Comparison of ENCODE assay signal across 10 cellular contexts in genomic region chr3:196486263-196486662, GRCh38. TPM values are rescaled to one million over a fixed set of nuclear protein-coding genes. Genes with fewer than 3 reads are reported as not detected.
DNase-seq lines count a peak whose midpoint lies in the region; ATAC-seq and TF ChIP-seq lines count a peak whose summit lies in the region.
"Had no signal": no experiment of that assay in that cellular context is flagged by ENCODE, and none has a peak within 500 bp of the region (broad histone marks: within the 10 kb centered on the region; RNA-seq: fewer than 3 reads in every experiment).

No MANE protein-coding gene starts in this region.

- H3F3A ChIP-seq in smooth muscle cell (ENCODE audit: low read depth), result no peaks in the 10 kb centered on the region

- no TSS peak for BruUV-seq in OCI-LY7 (replicated peaks; lab: Mats Ljungman, UMichigan)

- no peaks in the 10 kb centered on the region for H3K9me2 ChIP-seq in OCI-LY7 (ENCODE audit: insufficient read depth, low read length)

- H3K4me2 ChIP-seq in OCI-LY7 (ENCODE audit: low read length), result no peak overlapping the region
- H3K4me2 ChIP-seq in smooth muscle cell, result no peak overlapping the region

- H3K4me3 ChIP-seq in OCI-LY7 (ENCODE audit: low read depth, low read length, poor library complexity, severe bottlenecking) (no peak overlapping the region), choroid plexus epithelial cell (ENCODE audit: low read depth, low read length) (no peak overlapping the region), smooth muscle cell (no peak overlapping the region), WERI-Rb-1 (ENCODE audit: low read depth, low read length) (no peak overlapping the region)

- POLR2A ChIA-PET in OCI-LY7 (lab: Charles Lee), result interaction anchor here (0.7 to 2.4 kb wide), 2 partner anchors 11 to 296 kb away, joined by 3 to 7 read pairs; no protein-coding TSS in a partner anchor

- H3K9me3 Mint-ChIP-seq in activated naive CD4-positive, alpha-beta T cell treated with anti-CD3 and anti-CD28 coated beads, Interleukin-2, amount 50 U/mL, for 72 hours, result no peaks in the 10 kb centered on the region

- peaks cover 5% of the 10 kb centered on the region; the same call in 1 of the 2 replicates for H3K9me3 ChIP-seq in OCI-LY7 (ENCODE audit: low read length)
- no peaks in the 10 kb centered on the region for H3K9me3 ChIP-seq in smooth muscle cell (replicated peaks; ENCODE audit: low read depth)
- H3K9me3 ChIP-seq in WERI-Rb-1 (ENCODE audit: severe bottlenecking), result no peaks in the 10 kb centered on the region

- H3K9ac ChIP-seq in smooth muscle cell (ENCODE audit: low read depth), result no peak overlapping the region

- WGBS in smooth muscle cell (ENCODE audit: low lambda C conversion rate), result 98% methylated on average over 8 of the region's 8 CpGs

- no peak overlapping the region for H3K27ac Mint-ChIP-seq in activated naive CD4-positive, alpha-beta T cell treated with anti-CD3 and anti-CD28 coated beads, Interleukin-2, amount 50 U/mL, for 72 hours

- H3K36me3 Mint-ChIP-seq in activated naive CD4-positive, alpha-beta T cell treated with anti-CD3 and anti-CD28 coated beads, Interleukin-2, amount 50 U/mL, for 72 hours, result peaks cover 10 to 14% of the 10 kb centered on the region in 2 donors

- H3K79me2 ChIP-seq in OCI-LY7 (ENCODE audit: insufficient read depth, low read depth, low read length), result peaks cover 30% of the 10 kb centered on the region
- H3K79me2 ChIP-seq in smooth muscle cell (ENCODE audit: low read depth), result peaks cover 50% of the 10 kb centered on the region

- ATAC-seq in activated naive CD4-positive, alpha-beta T cell treated with anti-CD3 and anti-CD28 coated beads, Interleukin-2, amount 50 U/mL, for 72 hours, result no peak
- no peak for ATAC-seq in HG02852 (IDR thresholded peaks at IDR 0.05; ENCODE audit: unreplicated experiment)

- intact Hi-C loops in OCI-LY7 (cut with micrococcal nuclease; ENCODE audit: unreplicated experiment), result no loop called here

- H2AFZ ChIP-seq in OCI-LY7 (ENCODE audit: low read length), result no peak overlapping the region
- no peak overlapping the region for H2AFZ ChIP-seq in smooth muscle cell (ENCODE audit: low read depth)

- DNase-seq in activated naive CD4-positive, alpha-beta T cell treated with Interleukin-2 at 50 U/mL for 16 hours, result peak; percentile 37
- DNase-seq in activated naive CD4-positive, alpha-beta T cell treated with anti-CD3 and anti-CD28 coated beads, Interleukin-2, amount 50 U/mL, for 72 hours (ENCODE audit: low spot score in 2 of 2), result no peak
- no peak for DNase-seq in OCI-LY7 (ENCODE audit: low spot score)
- DNase-seq in choroid plexus epithelial cell (ENCODE audit: low read depth), result peak; percentile 15
- DNase-seq in smooth muscle cell (lab: John Stamatoyannopoulos, UW; ENCODE audit: unreplicated experiment), result no peak
- DNase-seq in NCI-H82 treated with DMSO at 0.1 percent for 48 hours (lab: John Stamatoyannopoulos, UW; ENCODE audit: unreplicated experiment), result no peak
- no peak for DNase-seq in WERI-Rb-1
- DNase-seq: kidney, SHP77 treated with DMSO at 0.1 percent for 48 hours had no signal

- TF ChIP-seq CTCF in OCI-LY7 (conservative IDR thresholded peaks at IDR 0.05; ENCODE audit: low read length) (peak; percentile 67), choroid plexus epithelial cell (conservative IDR thresholded peaks at IDR 0.05; ENCODE audit: low read depth, low read length) (peak; percentile 52), smooth muscle cell (IDR thresholded peaks at IDR 0.05; ENCODE audit: borderline replicate concordance, insufficient read depth, poor library complexity, severe bottlenecking) (peak; percentile 28), WERI-Rb-1 (IDR thresholded peaks at IDR 0.05; ENCODE audit: low read depth, low read length) (no peak)

- H3K27me3 ChIP-seq in smooth muscle cell (ENCODE audit: low read depth), result no peaks in the 10 kb centered on the region
- H3K27me3 ChIP-seq in WERI-Rb-1 (ENCODE audit: insufficient read depth, low read depth, severe bottlenecking), result no peaks in the 10 kb centered on the region

- H3K4me1 ChIP-seq in OCI-LY7 (ENCODE audit: insufficient read depth, low read length, poor library complexity, severe bottlenecking), result no peaks in the 10 kb centered on the region
- no peaks in the 10 kb centered on the region for H3K4me1 ChIP-seq in smooth muscle cell (ENCODE audit: low read depth)

- H3K36me3 ChIP-seq in OCI-LY7 (ENCODE audit: insufficient read depth, low read length) (peaks cover 91% of the 10 kb centered on the region), smooth muscle cell (ENCODE audit: low read depth) (peaks cover 31% of the 10 kb centered on the region), WERI-Rb-1 (peaks cover 11% of the 10 kb centered on the region)

- CTCF ChIA-PET in OCI-LY7 (lab: Charles Lee; ENCODE audit: unreplicated experiment), result interaction anchor here (0.6 kb wide), 2 partner anchors 97 to 234 kb away, joined by 3 to 4 read pairs; no protein-coding TSS in a partner anchor

- H4K20me1 ChIP-seq in OCI-LY7 (ENCODE audit: insufficient read depth, low read length), result no peaks in the 10 kb centered on the region
- peaks cover 53% of the 10 kb centered on the region for H4K20me1 ChIP-seq in smooth muscle cell (ENCODE audit: low read depth)

- H3K27ac ChIP-seq in OCI-LY7 (ENCODE audit: low read depth, low read length, poor library complexity, severe bottlenecking) (no peak overlapping the region), smooth muscle cell (ENCODE audit: low read depth) (no peak overlapping the region), WERI-Rb-1 (no peak overlapping the region)

RNA-seq across cellular contexts. Expression of gene RNF168, which starts 17.3 kb away (rescaled TPM):
- total RNA-seq in activated naive CD4-positive, alpha-beta T cell treated with anti-CD3 and anti-CD28 coated beads, Interleukin-2, amount 50 U/mL, for 72 hours, result 10 to 100 TPM; 23.1 to 48.4 TPM
- 29.6 and 31.3 TPM in 2 replicates for total RNA-seq in OCI-LY7 (2014; rRNA removed; shearing (Covaris generic))
- total RNA-seq in OCI-LY7 (2022) (38.1 and 38.7 TPM in 2 replicates), smooth muscle cell (25.6 and 25.9 TPM in 2 replicates)
- polyA plus RNA-seq in smooth muscle cell, result 8.1 and 9.1 TPM in 2 replicates

RNA-seq across cellular contexts. Expression of gene SMCO1, which starts 28.9 kb away (rescaled TPM):
- total RNA-seq in activated naive CD4-positive, alpha-beta T cell treated with anti-CD3 and anti-CD28 coated beads, Interleukin-2, amount 50 U/mL, for 72 hours, result not detected
- not detected in 2 replicates for total RNA-seq in OCI-LY7 (2014; rRNA removed; shearing (Covaris generic))
- total RNA-seq in OCI-LY7 (2022), result not detected in 2 replicates
- total RNA-seq in smooth muscle cell, result not detected in 2 replicates
- polyA plus RNA-seq in smooth muscle cell, result not detected in 2 replicates
- total RNA-seq: kidney had no signal

RNA-seq across cellular contexts. Expression of gene UBXN7, which starts 54.0 kb away (rescaled TPM):
- total RNA-seq in activated naive CD4-positive, alpha-beta T cell treated with anti-CD3 and anti-CD28 coated beads, Interleukin-2, amount 50 U/mL, for 72 hours, result 100 to 1,000 TPM in 1 of 2 donors, 10 to 100 TPM in 1; 78.1 to 101 TPM
- total RNA-seq in OCI-LY7 (2014; rRNA removed; shearing (Covaris generic)), result 12.7 and 28.9 TPM in 2 replicates
- total RNA-seq in OCI-LY7 (2022) (73.4 and 76.6 TPM in 2 replicates), smooth muscle cell (26.5 and 32.2 TPM in 2 replicates)
- 26.7 and 27.7 TPM in 2 replicates for polyA plus RNA-seq in smooth muscle cell

Comparison
In these comparisons a context has a peak if more than half of its experiments do, and no peak if none do; other contexts are left out.
1. DNase-seq: peak in activated naive CD4-positive, alpha-beta T cell treated with Interleukin-2 at 50 U/mL for 16 hours (single experiment) and choroid plexus epithelial cell (single experiment); none in activated naive CD4-positive, alpha-beta T cell treated with anti-CD3 and anti-CD28 coated beads, Interleukin-2, amount 50 U/mL, for 72 hours (0 of 2), OCI-LY7 (single experiment), smooth muscle cell (single experiment), NCI-H82 treated with DMSO at 0.1 percent for 48 hours (single experiment) and WERI-Rb-1 (single experiment).